1 cellular context compared by ENCODE assay signal in genomic region chr7:7099584-7100014, GRCh38.
TF ChIP-seq lines count a peak whose summit lies in the region.

No MANE protein-coding gene starts in this region.

TF ChIP-seq in HepG2, 621 proteins besides CTCF, POLR2A, EP300 and RAD21 (continued from another document):
- TF ChIP-seq TEAD3 (CRISPR knock-in tag; optimal IDR thresholded peaks at IDR 0.05; ENCODE audit: borderline replicate concordance) = peak; percentile 98
- peak in 1 of 2 experiments; percentile 33; a peak in 1 of 4 replicates for TF ChIP-seq KLF16 (CRISPR knock-in tag; IDR thresholded peaks at IDR 0.05)
- 0 out of 2 replicates have a peak, but pooled peaks have one; percentile 25 for TF ChIP-seq HMG20A (CRISPR knock-in tag; IDR thresholded peaks at IDR 0.05; ENCODE audit: borderline replicate concordance)
- TF ChIP-seq FOXA3 (CRISPR knock-in tag; IDR thresholded peaks at IDR 0.05) = peak; percentile 45
- TF ChIP-seq ATM (IDR thresholded peaks at IDR 0.05; ENCODE audit: borderline replicate concordance) = no peak
- 0 out of 2 replicates have a peak, but pooled peaks have one; percentile 18 for TF ChIP-seq NFE2 (CRISPR knock-in tag; IDR thresholded peaks at IDR 0.05)
- TF ChIP-seq ISL2 (CRISPR knock-in tag; IDR thresholded peaks at IDR 0.05) = 0 out of 2 replicates have a peak, but pooled peaks have one; percentile 36
- TF ChIP-seq ZBTB10 (CRISPR knock-in tag; IDR thresholded peaks at IDR 0.05; ENCODE audit: borderline replicate concordance) = no peak
- peak; percentile 26; the same call in 1 of the 2 replicates for TF ChIP-seq NFYB (CRISPR knock-in tag; IDR thresholded peaks at IDR 0.05)
- TF ChIP-seq ATF7 (IDR thresholded peaks at IDR 0.05) = no peak
- TF ChIP-seq ATF7 (CRISPR knock-in tag; IDR thresholded peaks at IDR 0.05) = peak; percentile 62; the same call in 1 of the 2 replicates
- peak; percentile 71 for TF ChIP-seq RFXAP (CRISPR knock-in tag; IDR thresholded peaks at IDR 0.05; ENCODE audit: borderline replicate concordance)
- peak; percentile 9; the same call in 1 of the 2 replicates for TF ChIP-seq STAG1 (CRISPR knock-in tag; IDR thresholded peaks at IDR 0.05)
- TF ChIP-seq JUNB (CRISPR knock-in tag; IDR thresholded peaks at IDR 0.05; ENCODE audit: borderline replicate concordance) = peak; percentile 95; the same call in 1 of the 2 replicates
- no peak for TF ChIP-seq NR2F6 (IDR thresholded peaks at IDR 0.05)
- 0 out of 2 replicates have a peak, but pooled peaks have one; percentile 11 for TF ChIP-seq NR2F6 (CRISPR knock-in tag; IDR thresholded peaks at IDR 0.05)
- TF ChIP-seq ZNF12 (CRISPR knock-in tag; IDR thresholded peaks at IDR 0.05) = 0 out of 2 replicates have a peak, but pooled peaks have one; percentile 19
TF ChIP-seq in HepG2: peak in this region for 53.
